ENCODE assay signal across 1 cellular context in genomic region chr4:129526812-129527211, GRCh38.
TF ChIP-seq lines count a peak whose summit lies in the region.

No MANE protein-coding gene starts in this region.

TF ChIP-seq in GM23338, 12 proteins besides CTCF, POLR2A, EP300 and RAD21 (continued from another document):
- TF ChIP-seq ETS1 (IDR thresholded peaks at IDR 0.05) (no peak), CREB1 (CRISPR knock-in tag; IDR thresholded peaks at IDR 0.05; ENCODE audit: low read depth) (no peak), REST (IDR thresholded peaks at IDR 0.05; ENCODE audit: unreplicated experiment) (no peak)
